Comparison of ENCODE assay signal across 1 cellular context in the genomic region with DNA sequence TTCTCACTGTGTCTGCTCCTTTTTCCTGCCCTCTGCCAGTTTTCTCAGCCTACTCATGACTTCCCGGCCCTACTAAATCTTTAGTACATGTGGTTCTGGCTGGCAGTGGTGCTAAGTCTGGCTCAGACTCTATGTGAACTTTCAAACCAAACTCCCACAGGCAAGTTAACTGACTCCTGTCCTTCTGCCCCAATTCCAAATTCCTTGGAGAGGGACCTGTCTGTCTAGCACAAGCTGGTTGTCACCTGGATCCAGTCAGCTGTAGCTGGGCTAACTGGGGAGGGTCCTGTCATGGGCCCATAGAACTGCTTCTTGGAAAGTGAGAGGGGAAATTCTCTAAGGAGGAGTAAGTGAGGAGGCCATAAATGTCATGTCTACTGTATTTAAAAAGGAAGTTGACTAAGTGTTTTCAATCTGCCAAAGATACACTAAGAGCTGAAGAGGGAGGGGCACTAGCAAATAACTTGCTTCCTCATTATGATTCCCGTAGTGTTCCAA.
TF ChIP-seq lines count a peak whose summit lies in the region.

No MANE protein-coding gene starts in this region.

TF ChIP-seq in SK-N-SH, 30 proteins besides CTCF, POLR2A, EP300 and RAD21 (continued from another document):
- TF ChIP-seq, protein P1, sequence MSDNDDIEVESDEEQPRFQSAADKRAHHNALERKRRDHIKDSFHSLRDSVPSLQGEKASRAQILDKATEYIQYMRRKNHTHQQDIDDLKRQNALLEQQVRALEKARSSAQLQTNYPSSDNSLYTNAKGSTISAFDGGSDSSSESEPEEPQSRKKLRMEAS (IDR thresholded peaks at IDR 0.05; ENCODE audit: low read depth): no peak
- TF ChIP-seq, protein P2, sequence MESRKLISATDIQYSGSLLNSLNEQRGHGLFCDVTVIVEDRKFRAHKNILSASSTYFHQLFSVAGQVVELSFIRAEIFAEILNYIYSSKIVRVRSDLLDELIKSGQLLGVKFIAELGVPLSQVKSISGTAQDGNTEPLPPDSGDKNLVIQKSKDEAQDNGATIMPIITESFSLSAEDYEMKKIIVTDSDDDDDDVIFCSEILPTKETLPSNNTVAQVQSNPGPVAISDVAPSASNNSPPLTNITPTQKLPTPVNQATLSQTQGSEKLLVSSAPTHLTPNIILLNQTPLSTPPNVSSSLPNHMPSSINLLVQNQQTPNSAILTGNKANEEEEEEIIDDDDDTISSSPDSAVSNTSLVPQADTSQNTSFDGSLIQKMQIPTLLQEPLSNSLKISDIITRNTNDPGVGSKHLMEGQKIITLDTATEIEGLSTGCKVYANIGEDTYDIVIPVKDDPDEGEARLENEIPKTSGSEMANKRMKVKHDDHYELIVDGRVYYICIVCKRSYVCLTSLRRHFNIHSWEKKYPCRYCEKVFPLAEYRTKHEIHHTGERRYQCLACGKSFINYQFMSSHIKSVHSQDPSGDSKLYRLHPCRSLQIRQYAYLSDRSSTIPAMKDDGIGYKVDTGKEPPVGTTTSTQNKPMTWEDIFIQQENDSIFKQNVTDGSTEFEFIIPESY (IDR thresholded peaks at IDR 0.05; ENCODE audit: borderline replicate concordance, low read depth): no peak
- TF ChIP-seq NFIC (IDR thresholded peaks at IDR 0.05; ENCODE audit: borderline replicate concordance): no peak
- TF ChIP-seq FOXM1 (IDR thresholded peaks at IDR 0.05; ENCODE audit: low read depth): 0 out of 2 replicates have a peak, but pooled peaks have one; percentile 34
- 0 out of 2 replicates have a peak, but pooled peaks have one; percentile 10 for TF ChIP-seq JUND (IDR thresholded peaks at IDR 0.05)
- no peak for TF ChIP-seq FOSL2 (IDR thresholded peaks at IDR 0.05; ENCODE audit: borderline replicate concordance, low read depth)
- TF ChIP-seq, protein P3, sequence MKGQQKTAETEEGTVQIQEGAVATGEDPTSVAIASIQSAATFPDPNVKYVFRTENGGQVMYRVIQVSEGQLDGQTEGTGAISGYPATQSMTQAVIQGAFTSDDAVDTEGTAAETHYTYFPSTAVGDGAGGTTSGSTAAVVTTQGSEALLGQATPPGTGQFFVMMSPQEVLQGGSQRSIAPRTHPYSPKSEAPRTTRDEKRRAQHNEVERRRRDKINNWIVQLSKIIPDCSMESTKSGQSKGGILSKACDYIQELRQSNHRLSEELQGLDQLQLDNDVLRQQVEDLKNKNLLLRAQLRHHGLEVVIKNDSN (IDR thresholded peaks at IDR 0.05; ENCODE audit: borderline replicate concordance, low read depth): 0 out of 2 replicates have a peak, but pooled peaks have one; percentile 11
